In genomic region chr2:148876190-148876588, GRCh38 we compare ENCODE assay signal across 8 cellular contexts. TPM values are rescaled to one million over a fixed set of nuclear protein-coding genes. Genes with fewer than 3 reads are reported as not detected.
DNase-seq lines count a peak whose midpoint lies in the region; TF ChIP-seq lines count a peak whose summit lies in the region.

No MANE protein-coding gene starts in this region.

- H3K27ac ChIP-seq in SU-DHL-6 (ENCODE audit: low read depth, low read length), result no peak overlapping the region

- no peaks in the 10 kb centered on the region for H3K27me3 ChIP-seq in SU-DHL-6 (ENCODE audit: low read length)

- H3K36me3 ChIP-seq in SU-DHL-6 (ENCODE audit: low read length), result no peaks in the 10 kb centered on the region

- H3K9me3 ChIP-seq in SU-DHL-6 (ENCODE audit: insufficient read depth, low read length), result no peaks in the 10 kb centered on the region

- no peaks in the 10 kb centered on the region for H3F3A ChIP-seq in SU-DHL-6 (ENCODE audit: insufficient read depth)

- TF ChIP-seq CTCF in SU-DHL-6 (IDR thresholded peaks at IDR 0.05; ENCODE audit: insufficient read depth, low read length, poor library complexity, severe bottlenecking), result no peak

- DNase-seq in DMS 273 (lab: John Stamatoyannopoulos, UW; ENCODE audit: unreplicated experiment) (peak; percentile 46), DMS 273 treated with DMSO at 0.1 percent for 48 hours (lab: John Stamatoyannopoulos, UW) (no peak), germinal center (ENCODE audit: low spot score) (peak; percentile 38), skeletal muscle cell (ENCODE audit: low read depth) (no peak), occipital lobe (lab: John Stamatoyannopoulos, UW) (no peak), DMS114 treated with DMSO at 0.1 percent for 48 hours (lab: John Stamatoyannopoulos, UW; ENCODE audit: unreplicated experiment) (no peak), MV-4-11 (lab: John Stamatoyannopoulos, UW) (no peak)

- H3K4me2 ChIP-seq in SU-DHL-6 (ENCODE audit: low read depth, low read length, poor library complexity, severe bottlenecking), result peak overlapping the region; percentile 48

- no peak overlapping the region for H2AFZ ChIP-seq in SU-DHL-6 (ENCODE audit: low read depth, low read length, severe bottlenecking)

- no peak overlapping the region for H3K9ac ChIP-seq in SU-DHL-6 (ENCODE audit: low read length)

- H3K79me2 ChIP-seq in SU-DHL-6 (ENCODE audit: insufficient read depth, low read length), result no peaks in the 10 kb centered on the region

- H4K20me1 ChIP-seq in SU-DHL-6 (ENCODE audit: low read depth, low read length), result no peaks in the 10 kb centered on the region

- no peaks in the 10 kb centered on the region for H3K9me2 ChIP-seq in SU-DHL-6 (replicated peaks; ENCODE audit: insufficient read depth, low read length)

- H3K4me3 ChIP-seq in SU-DHL-6 (ENCODE audit: insufficient read depth, low read length, poor library complexity, severe bottlenecking) (no peak overlapping the region), skeletal muscle cell (ENCODE audit: low read depth, low read length) (peak overlapping the region; percentile 17)

RNA-seq across cellular contexts. Expression of gene KIF5C, which starts 1.2 kb away (rescaled TPM):
- 379 TPM for total RNA-seq in occipital lobe

Comparison
In these comparisons a context has a peak if more than half of its experiments do, and no peak if none do; other contexts are left out.
1. DNase-seq: peak in DMS 273 (single experiment) and germinal center (single experiment); none in DMS 273 treated with DMSO at 0.1 percent for 48 hours (single experiment), skeletal muscle cell (single experiment), occipital lobe (single experiment), DMS114 treated with DMSO at 0.1 percent for 48 hours (single experiment) and MV-4-11 (single experiment).